Comparison of ENCODE assay signal across 23 cellular contexts in genomic region chr10:3570855-3571266, GRCh38.
DNase-seq lines count a peak whose midpoint lies in the region; ATAC-seq and TF ChIP-seq lines count a peak whose summit lies in the region.
"Had no signal": no experiment of that assay in that cellular context is flagged by ENCODE, and none has a peak within 500 bp of the region (broad histone marks: within the 10 kb centered on the region; RNA-seq: fewer than 3 reads in every experiment).

No MANE protein-coding gene starts in this region.

- peaks cover 11% of the 10 kb centered on the region for H3K4me1 Mint-ChIP-seq in glutamatergic neuron (ENCODE audit: low read depth, unreplicated experiment)
- H3K4me1 Mint-ChIP-seq in type B pancreatic cell (ENCODE audit: unreplicated experiment): peaks cover 13% of the 10 kb centered on the region
- H3K4me1 Mint-ChIP-seq: naive B cell; stimulated activated memory B cell treated with anti-CD40 and anti-IgM and Interleukin-4, amounts not matched to agents 10 μg/mL and 1 μg/mL and 100 μg/mL, for 72 hours had no signal

- no peaks in the 10 kb centered on the region for H3K9me3 Mint-ChIP-seq in glutamatergic neuron (ENCODE audit: unreplicated experiment)
- no peaks in the 10 kb centered on the region for H3K9me3 Mint-ChIP-seq in type B pancreatic cell
- H3K9me3 Mint-ChIP-seq: CD4-positive, alpha-beta T cell; immature natural killer cell; stimulated activated memory B cell treated with anti-CD40 and anti-IgM and Interleukin-4, amounts not matched to agents 10 μg/mL and 1 μg/mL and 100 μg/mL, for 72 hours had no signal

- no peak overlapping the region for H3K4me3 Mint-ChIP-seq in glutamatergic neuron (ENCODE audit: unreplicated experiment)
- H3K4me3 Mint-ChIP-seq in type B pancreatic cell: no peak overlapping the region
- H3K4me3 Mint-ChIP-seq: activated naive CD8-positive, alpha-beta T cell; CD4-positive, alpha-beta T cell; immature natural killer cell; stimulated activated memory B cell treated with anti-CD40 and anti-IgM and Interleukin-4, amounts not matched to agents 10 μg/mL and 1 μg/mL and 100 μg/mL, for 72 hours had no signal

- H3K79me2 ChIP-seq in osteoblast (ENCODE audit: insufficient read depth, low read length): no peaks in the 10 kb centered on the region

- H2AFZ ChIP-seq in osteoblast (ENCODE audit: low read length): no peak overlapping the region

- H3K36me3 ChIP-seq in osteoblast (ENCODE audit: insufficient read depth, low read length): no peaks in the 10 kb centered on the region
- H3K36me3 ChIP-seq: prostate gland, vagina had no signal

- ATAC-seq in HG03097 (IDR thresholded peaks at IDR 0.05; ENCODE audit: low FRiP score, unreplicated experiment): no peak
- ATAC-seq: A549; stimulated activated memory B cell treated with anti-CD40 and anti-IgM and Interleukin-4, amounts not matched to agents 10 μg/mL and 1 μg/mL and 100 μg/mL, for 72 hours had no signal

- no peak overlapping the region for H3K27ac ChIP-seq in osteoblast (ENCODE audit: low read depth, low read length)
- H3K27ac ChIP-seq: A549, KMS-11, prostate gland, vagina had no signal

- TF ChIP-seq CTCF in glutamatergic neuron (IDR thresholded peaks at IDR 0.05; ENCODE audit: partially characterized antibody, unreplicated experiment): no peak
- no peak for TF ChIP-seq CTCF in osteoblast (IDR thresholded peaks at IDR 0.05; ENCODE audit: extremely low read depth, low read depth, low read length)
- no peak for TF ChIP-seq CTCF in type B pancreatic cell (conservative IDR thresholded peaks at IDR 0.05)

- H3K36me3 Mint-ChIP-seq in glutamatergic neuron (ENCODE audit: unreplicated experiment) (no peaks in the 10 kb centered on the region), type B pancreatic cell (no peaks in the 10 kb centered on the region)
- H3K36me3 Mint-ChIP-seq: immature natural killer cell; naive B cell; stimulated activated memory B cell treated with anti-CD40 and anti-IgM and Interleukin-4, amounts not matched to agents 10 μg/mL and 1 μg/mL and 100 μg/mL, for 72 hours had no signal

- no peak overlapping the region for H3K4me3 ChIP-seq in osteoblast (ENCODE audit: insufficient read depth, low read length)
- H3K4me3 ChIP-seq: A549, prostate gland, vagina had no signal

- peak; percentile 15 for DNase-seq in AG08396 (ENCODE audit: low spot score)
- peak; percentile 42 for DNase-seq in astrocyte of the hippocampus (ENCODE audit: low read depth, low spot score)
- no peak for DNase-seq in glutamatergic neuron
- peak; percentile 81 for DNase-seq in osteoblast (ENCODE audit: insufficient read length, low spot score, missing footprints)
- DNase-seq in activated naive CD4-positive, alpha-beta T cell (lab: John Stamatoyannopoulos, UW): no peak
- DNase-seq in type B pancreatic cell (ENCODE audit: extremely low spot score, unreplicated experiment): no peak
- no peak for DNase-seq in NCI-H69 (lab: John Stamatoyannopoulos, UW)
- DNase-seq: activated CD4-positive, alpha-beta T cell treated with anti-CD3 and anti-CD28 coated beads, Interleukin-2, amount 50 U/mL, for 1 hour; activated T-cell treated with anti-CD3 and anti-CD28 coated beads, Interleukin-2, amount 50 U/mL, for 1 hour; CD4-positive, alpha-beta T cell; central memory CD4-positive, alpha-beta T cell; HCEC 1CT; immature natural killer cell; mammary epithelial cell; naive B cell; NCI-H1092 had no signal

- no peaks in the 10 kb centered on the region for H3K27me3 ChIP-seq in osteoblast (ENCODE audit: insufficient read depth, low read length)
- H3K27me3 ChIP-seq: vagina had no signal

- no peaks in the 10 kb centered on the region for H4K20me1 ChIP-seq in osteoblast (ENCODE audit: insufficient read depth, low read length)

- H3K27ac Mint-ChIP-seq in glutamatergic neuron (ENCODE audit: unreplicated experiment) (peak overlapping the region; percentile 74), type B pancreatic cell (no peak overlapping the region)
- H3K27ac Mint-ChIP-seq: activated naive CD8-positive, alpha-beta T cell; CD4-positive, alpha-beta T cell; immature natural killer cell; stimulated activated memory B cell treated with anti-CD40 and anti-IgM and Interleukin-4, amounts not matched to agents 10 μg/mL and 1 μg/mL and 100 μg/mL, for 72 hours had no signal

- H3K27me3 Mint-ChIP-seq in glutamatergic neuron (ENCODE audit: unreplicated experiment) (peaks cover 2% of the 10 kb centered on the region), type B pancreatic cell (peaks cover 3% of the 10 kb centered on the region)
- H3K27me3 Mint-ChIP-seq: CD4-positive, alpha-beta T cell; naive B cell had no signal

- no peaks in the 10 kb centered on the region for H3K9me3 ChIP-seq in osteoblast (ENCODE audit: low read depth, low read length)
- H3K9me3 ChIP-seq: prostate gland, vagina had no signal

- no peaks in the 10 kb centered on the region for H3K4me1 ChIP-seq in osteoblast (ENCODE audit: insufficient read depth, low read length)
- H3K4me1 ChIP-seq: A549, prostate gland, vagina had no signal

- no peak overlapping the region for H3K4me2 ChIP-seq in osteoblast (ENCODE audit: insufficient read depth, low read length)
- H3K4me2 ChIP-seq: A549, KMS-11 had no signal

Comparison
In these comparisons a context has a peak if more than half of its experiments do, and no peak if none do; other contexts are left out.
1. DNase-seq: peak in AG08396 (single experiment), astrocyte of the hippocampus (single experiment) and osteoblast (single experiment); none in glutamatergic neuron (single experiment), activated naive CD4-positive, alpha-beta T cell (0 of 4), type B pancreatic cell (single experiment) and NCI-H69 (single experiment).